12 cellular contexts compared by ENCODE assay signal in the genomic region with DNA sequence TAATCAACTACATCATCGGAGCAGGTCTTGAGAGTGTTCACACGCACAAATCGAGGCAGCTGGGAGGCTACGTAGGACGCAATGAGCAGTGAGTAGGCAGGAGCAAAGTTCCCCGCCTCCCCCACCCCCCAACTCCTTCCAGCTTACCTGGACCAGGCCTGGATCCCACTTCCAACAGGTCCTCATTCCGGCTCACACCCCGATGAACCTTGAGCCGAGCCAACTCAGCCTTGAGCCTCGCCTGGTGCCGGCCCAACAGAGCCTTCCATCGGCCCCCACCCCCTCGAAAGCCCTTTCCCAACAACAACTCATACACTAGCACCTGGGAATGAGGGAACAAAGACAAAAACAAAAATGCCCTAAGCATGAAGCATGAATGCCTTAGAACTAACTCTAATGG. TPM values are rescaled to one million over a fixed set of nuclear protein-coding genes. Genes with fewer than 3 reads are reported as not detected.
DNase-seq lines count a peak whose midpoint lies in the region; ATAC-seq and TF ChIP-seq lines count a peak whose summit lies in the region.
"Had no signal": no experiment of that assay in that cellular context is flagged by ENCODE, and none has a peak within 500 bp of the region (broad histone marks: within the 10 kb centered on the region; RNA-seq: fewer than 3 reads in every experiment).

No MANE protein-coding gene starts in this region.

- CTCF ChIA-PET in CD8-positive, alpha-beta memory T cell (lab: Charles Lee), result interaction anchor here (1.3 kb wide), 1 partner anchor 10 kb away, joined by 3 read pairs; no protein-coding TSS in a partner anchor

- H2AFZ ChIP-seq in KMS-11 (ENCODE audit: low read depth), result no peak overlapping the region

- H3K9ac ChIP-seq in KMS-11, result no peak overlapping the region

- no peaks in the 10 kb centered on the region for H3K9me3 Mint-ChIP-seq in CD8-positive, alpha-beta memory T cell
- H3K9me3 Mint-ChIP-seq in chondrocyte (ENCODE audit: low read depth) (no peaks in the 10 kb centered on the region), neural crest cell (no peaks in the 10 kb centered on the region)

- H3K27me3 ChIP-seq in CD8-positive, alpha-beta memory T cell (ENCODE audit: insufficient read depth, low read length, poor library complexity, severe bottlenecking), result no peaks in the 10 kb centered on the region
- H3K27me3 ChIP-seq in KMS-11 (ENCODE audit: insufficient read depth, low read depth), result no peaks in the 10 kb centered on the region; the same call in 1 of the 2 replicates
- H3K27me3 ChIP-seq: colonic mucosa had no signal

- peaks cover 15% of the 10 kb centered on the region for H3K36me3 ChIP-seq in CD8-positive, alpha-beta memory T cell (ENCODE audit: insufficient read depth, low read length)
- H3K36me3 ChIP-seq in KMS-11 (ENCODE audit: insufficient read depth), result peaks cover 3% of the 10 kb centered on the region; the same call in 1 of the 2 replicates
- H3K36me3 ChIP-seq: colonic mucosa had no signal

- H3K9me3 ChIP-seq in CD8-positive, alpha-beta memory T cell (ENCODE audit: low read length), result no peaks in the 10 kb centered on the region
- H3K9me3 ChIP-seq: colonic mucosa had no signal

- no peaks in the 10 kb centered on the region for H3K27me3 Mint-ChIP-seq in CD8-positive, alpha-beta memory T cell
- no peaks in the 10 kb centered on the region for H3K27me3 Mint-ChIP-seq in chondrocyte (ENCODE audit: low read depth)
- H3K27me3 Mint-ChIP-seq in neural crest cell (ENCODE audit: low read depth), result no peaks in the 10 kb centered on the region

- peak overlapping the region; percentile 16 to 89 (median 76) for H3K27ac Mint-ChIP-seq in CD8-positive, alpha-beta memory T cell
- H3K27ac Mint-ChIP-seq in chondrocyte (ENCODE audit: unreplicated experiment) (peak overlapping the region; percentile 10), neural crest cell (ENCODE audit: unreplicated experiment) (no peak overlapping the region)

- no peak for TF ChIP-seq CTCF in KMS-11 (conservative IDR thresholded peaks at IDR 0.05; ENCODE audit: low read depth, low read length)
- no peak for TF ChIP-seq CTCF in chondrocyte (IDR thresholded peaks at IDR 0.05)
- no peak for TF ChIP-seq CTCF in neural crest cell (conservative IDR thresholded peaks at IDR 0.05)

- H3K4me1 Mint-ChIP-seq in CD8-positive, alpha-beta memory T cell, result peaks cover 24 to 37% (median 36%) of the 10 kb centered on the region in 3 donors
- H3K4me1 Mint-ChIP-seq in chondrocyte (ENCODE audit: low read depth), result peaks cover 19% of the 10 kb centered on the region
- peaks cover 31% of the 10 kb centered on the region for H3K4me1 Mint-ChIP-seq in neural crest cell

- no peak for ATAC-seq in HG03095 (IDR thresholded peaks at IDR 0.05; ENCODE audit: unreplicated experiment)

- H3K36me3 Mint-ChIP-seq in CD8-positive, alpha-beta memory T cell, result peaks cover 0 to 51% (median 15%) of the 10 kb centered on the region in 3 donors
- H3K36me3 Mint-ChIP-seq in chondrocyte (ENCODE audit: low read depth) (peaks cover 8% of the 10 kb centered on the region), neural crest cell (ENCODE audit: low read depth) (peaks cover 4% of the 10 kb centered on the region)

- H3K27ac ChIP-seq in CD8-positive, alpha-beta memory T cell (ENCODE audit: low read depth, low read length), result no peak overlapping the region
- no peak overlapping the region for H3K27ac ChIP-seq in KMS-11

- POLR2A ChIA-PET in CD8-positive, alpha-beta memory T cell (lab: Charles Lee), result no interaction called here

- H3K4me3 ChIP-seq in CD8-positive, alpha-beta memory T cell (ENCODE audit: low read length), result peak overlapping the region; percentile 80
- no peak overlapping the region for H3K4me3 ChIP-seq in KMS-11 (IDR thresholded peaks at IDR 0.05; ENCODE audit: insufficient read depth, low read depth, low read length)

- H3K4me2 ChIP-seq in KMS-11, result peak overlapping the region; percentile 66; the same call in 1 of the 2 replicates

- DNase-seq in CD8-positive, alpha-beta memory T cell, result no peak
- DNase-seq in chondrocyte (ENCODE audit: low spot score), result no peak
- DNase-seq in neural crest cell (ENCODE audit: low read depth, low spot score), result no peak
- no peak for DNase-seq in HT-29 (ENCODE audit: low spot score)
- DNase-seq in HuH-7 (ENCODE audit: low spot score), result no peak
- no peak for DNase-seq in midbrain (lab: John Stamatoyannopoulos, UW)
- DNase-seq: colonic mucosa; NCI-H2171 treated with DMSO at 0.1 percent for 48 hours; stimulated activated CD4-positive, alpha-beta T cell treated with anti-CD3 and anti-CD28 coated beads, Interleukin-2, amount 100 ng/mL, for 48 hours had no signal

- peak overlapping the region; percentile 89 to 100 (median 97) for H3K4me3 Mint-ChIP-seq in CD8-positive, alpha-beta memory T cell
- peak overlapping the region; percentile 92 for H3K4me3 Mint-ChIP-seq in chondrocyte (ENCODE audit: unreplicated experiment)
- H3K4me3 Mint-ChIP-seq in neural crest cell, result peak overlapping the region; percentile 98

- H3K79me2 ChIP-seq in KMS-11 (ENCODE audit: insufficient read depth, low read depth), result no peaks in the 10 kb centered on the region

- H3K4me1 ChIP-seq in CD8-positive, alpha-beta memory T cell (ENCODE audit: insufficient read depth, low read length), result peaks cover 16% of the 10 kb centered on the region
- H3K4me1 ChIP-seq in KMS-11 (ENCODE audit: low read depth, poor library complexity, severe bottlenecking), result peaks cover 8% of the 10 kb centered on the region

- no peaks in the 10 kb centered on the region for H4K20me1 ChIP-seq in KMS-11 (ENCODE audit: insufficient read depth)

RNA-seq across cellular contexts. Expression of gene NSUN5, which starts 1.2 kb away (rescaled TPM):
- total RNA-seq in CD8-positive, alpha-beta memory T cell, result 10 to 100 TPM; 66.6 to 67.7 TPM
- polyA plus RNA-seq in CD8-positive, alpha-beta memory T cell, result 42.5 TPM
- 15.2 to 16.3 TPM (median 15.5 TPM) in 3 replicates for total RNA-seq in chondrocyte
- 33.6 and 40.2 TPM in 2 replicates for total RNA-seq in neural crest cell
- total RNA-seq in HT-29 (2014; rRNA removed; shearing (Covaris generic)), result 72.1 and 87.4 TPM in 2 replicates

RNA-seq across cellular contexts. Expression of gene TRIM50, which starts 20.4 kb away (rescaled TPM):
- total RNA-seq in CD8-positive, alpha-beta memory T cell, result not detected
- polyA plus RNA-seq in CD8-positive, alpha-beta memory T cell, result not detected
- total RNA-seq in chondrocyte (not detected in 3 replicates), neural crest cell (not detected in 2 replicates)
- not detected in 2 replicates for total RNA-seq in HT-29 (2014; rRNA removed; shearing (Covaris generic))
- total RNA-seq: colonic mucosa, kidney epithelial cell had no signal

RNA-seq across cellular contexts. Expression of gene FKBP6, which starts 20.5 kb away (rescaled TPM):
- not detected for total RNA-seq in CD8-positive, alpha-beta memory T cell
- not detected for polyA plus RNA-seq in CD8-positive, alpha-beta memory T cell
- not detected in 3 replicates for total RNA-seq in chondrocyte
- not detected in 2 replicates for total RNA-seq in neural crest cell
- not detected in 2 replicates for total RNA-seq in HT-29 (2014; rRNA removed; shearing (Covaris generic))
- total RNA-seq: colonic mucosa, kidney epithelial cell had no signal
